ENCODE assay signal across 1 cellular context in genomic region chr5:179183481-179183880, GRCh38.
TF ChIP-seq lines count a peak whose summit lies in the region.

No MANE protein-coding gene starts in this region.

TF ChIP-seq in IMR-90, 13 proteins besides CTCF, POLR2A, EP300 and RAD21:
- TF ChIP-seq ELK1 (IDR thresholded peaks at IDR 0.05; ENCODE audit: borderline replicate concordance, low read depth, low read length): no peak
- TF ChIP-seq, protein P1, sequence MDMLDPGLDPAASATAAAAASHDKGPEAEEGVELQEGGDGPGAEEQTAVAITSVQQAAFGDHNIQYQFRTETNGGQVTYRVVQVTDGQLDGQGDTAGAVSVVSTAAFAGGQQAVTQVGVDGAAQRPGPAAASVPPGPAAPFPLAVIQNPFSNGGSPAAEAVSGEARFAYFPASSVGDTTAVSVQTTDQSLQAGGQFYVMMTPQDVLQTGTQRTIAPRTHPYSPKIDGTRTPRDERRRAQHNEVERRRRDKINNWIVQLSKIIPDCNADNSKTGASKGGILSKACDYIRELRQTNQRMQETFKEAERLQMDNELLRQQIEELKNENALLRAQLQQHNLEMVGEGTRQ (IDR thresholded peaks at IDR 0.05; ENCODE audit: low read depth, low read length): no peak
- no peak for TF ChIP-seq FOS (IDR thresholded peaks at IDR 0.05; ENCODE audit: low read depth, low read length)
- no peak for TF ChIP-seq SMC3 (IDR thresholded peaks at IDR 0.05; ENCODE audit: low read depth, low read length)
- no peak for TF ChIP-seq CHD1 (IDR thresholded peaks at IDR 0.05; ENCODE audit: low read depth, low read length)
- no peak for TF ChIP-seq BHLHE40 (IDR thresholded peaks at IDR 0.05; ENCODE audit: low read depth, low read length)
- TF ChIP-seq MXI1 (IDR thresholded peaks at IDR 0.05; ENCODE audit: borderline replicate concordance, low read depth, low read length): no peak
- TF ChIP-seq MAZ (IDR thresholded peaks at IDR 0.05; ENCODE audit: borderline replicate concordance, low read depth, low read length): no peak
- no peak for TF ChIP-seq RFX5 (IDR thresholded peaks at IDR 0.05; ENCODE audit: low read depth, low read length)
- no peak for TF ChIP-seq NFE2L2 (IDR thresholded peaks at IDR 0.05; ENCODE audit: low read depth, low read length)
- no peak for TF ChIP-seq RCOR1 (IDR thresholded peaks at IDR 0.05; ENCODE audit: insufficient replicate concordance, low read length)
- no peak for TF ChIP-seq MAFK (IDR thresholded peaks at IDR 0.05; ENCODE audit: low read depth, low read length)
- TF ChIP-seq CEBPB (IDR thresholded peaks at IDR 0.05; ENCODE audit: low read depth, low read length): no peak
